Comparison of ENCODE assay signal across 15 cellular contexts in genomic region chr4:39998659-39999345, GRCh38. TPM values are rescaled to one million over a fixed set of nuclear protein-coding genes. Genes with fewer than 3 reads are reported as not detected.
DNase-seq lines count a peak whose midpoint lies in the region; ATAC-seq and TF ChIP-seq lines count a peak whose summit lies in the region.
"Had no signal": no experiment of that assay in that cellular context is flagged by ENCODE, and none has a peak within 500 bp of the region (broad histone marks: within the 10 kb centered on the region; RNA-seq: fewer than 3 reads in every experiment).

No MANE protein-coding gene starts in this region.

- H3K18ac ChIP-seq in mesendoderm (ENCODE audit: low read length): no peak overlapping the region

- peaks cover 4% of the 10 kb centered on the region for H3K9me3 ChIP-seq in HAP-1

- no peak overlapping the region for H2AK5ac ChIP-seq in mesendoderm (ENCODE audit: low read length)

- no peaks in the 10 kb centered on the region for H3K4me1 Mint-ChIP-seq in type B pancreatic cell (ENCODE audit: unreplicated experiment)
- H3K4me1 Mint-ChIP-seq: CD4-positive, CD25-positive, alpha-beta regulatory T cell had no signal

- H3K79me1 ChIP-seq in mesendoderm (ENCODE audit: low read length): no peaks in the 10 kb centered on the region

- no peak overlapping the region for H4K5ac ChIP-seq in mesendoderm (ENCODE audit: low read length)

- DNase-seq in HAP-1 (ENCODE audit: low spot score in 2 of 2): peak; percentile 73 to 93
- peak; percentile 9 for DNase-seq in cerebellar cortex (ENCODE audit: low spot score)
- DNase-seq in mesendoderm: peak; percentile 86
- no peak for DNase-seq in type B pancreatic cell (ENCODE audit: extremely low spot score, unreplicated experiment)
- DNase-seq in stimulated activated CD8-positive, alpha-beta memory T cell treated with anti-CD3 and anti-CD28 coated beads, Interleukin-4, amount 100 ng/mL, for 48 hours: no peak
- DNase-seq: AML-193; CD4-positive, CD25-positive, alpha-beta regulatory T cell; DMS79 treated with DMSO at 0.1 percent for 48 hours; GF-D8; GM23248; NCI-H748 treated with DMSO at 0.1 percent for 48 hours had no signal

- H2BK5ac ChIP-seq in mesendoderm (ENCODE audit: low read length): no peak overlapping the region

- in situ Hi-C loops in HAP-1 (cut with MboI; ENCODE audit: low sequenced_read_pairs): no loop called here

- H3K27me3 ChIP-seq in HAP-1 (ENCODE audit: low read depth) (no peaks in the 10 kb centered on the region), mesendoderm (ENCODE audit: insufficient read depth, low read length, poor library complexity) (no peaks in the 10 kb centered on the region)

- H3K4me2 ChIP-seq in mesendoderm (ENCODE audit: low read length): no peak overlapping the region

- H3K4ac ChIP-seq in mesendoderm (ENCODE audit: low read depth, low read length): no peak overlapping the region

- no CpG with 5 or more reads among the region's 8 CpGs for WGBS in mesendoderm (ENCODE audit: extremely low coverage, insufficient coverage, low lambda C conversion rate)

- H4K8ac ChIP-seq in mesendoderm (ENCODE audit: low read depth, low read length): no peak overlapping the region

- H3K23ac ChIP-seq in mesendoderm (ENCODE audit: low read length): no peak overlapping the region

- H3K79me2 ChIP-seq in mesendoderm (ENCODE audit: control insufficient read depth, insufficient read depth, low read length): no peaks in the 10 kb centered on the region

- no peaks in the 10 kb centered on the region for H3K36me3 Mint-ChIP-seq in type B pancreatic cell
- H3K36me3 Mint-ChIP-seq: CD4-positive, CD25-positive, alpha-beta regulatory T cell had no signal

- H3K4me1 ChIP-seq in HAP-1 (peaks cover 14% of the 10 kb centered on the region), mesendoderm (ENCODE audit: control insufficient read depth, low read depth, low read length) (no peaks in the 10 kb centered on the region)

- H3K9me3 Mint-ChIP-seq in type B pancreatic cell: no peaks in the 10 kb centered on the region
- H3K9me3 Mint-ChIP-seq: CD4-positive, CD25-positive, alpha-beta regulatory T cell had no signal

- no peak overlapping the region for H3K27ac ChIP-seq in mesendoderm (ENCODE audit: low read depth, low read length)
- H3K27ac ChIP-seq: GM23248 had no signal

- peak overlapping the region; percentile 55 for H3K27ac Mint-ChIP-seq in type B pancreatic cell

- no peak overlapping the region for H3K4me3 Mint-ChIP-seq in type B pancreatic cell

- TF ChIP-seq CTCF in type B pancreatic cell (conservative IDR thresholded peaks at IDR 0.05): no peak

- H2BK15ac ChIP-seq in mesendoderm (replicated peaks; ENCODE audit: low read depth): no peak overlapping the region

- H3K36me3 ChIP-seq in HAP-1 (replicated peaks): no peaks in the 10 kb centered on the region
- no peaks in the 10 kb centered on the region for H3K36me3 ChIP-seq in mesendoderm (ENCODE audit: control insufficient read depth, insufficient read depth, low read length)

- no peak overlapping the region for H3K56ac ChIP-seq in mesendoderm (ENCODE audit: low read length)

- H3K9ac ChIP-seq in mesendoderm (ENCODE audit: low read length): no peak overlapping the region
- H3K9ac ChIP-seq: GM23248 had no signal

- no peak overlapping the region for H2BK120ac ChIP-seq in mesendoderm (ENCODE audit: low read depth, low read length)

- H3K27me3 Mint-ChIP-seq in type B pancreatic cell: no peaks in the 10 kb centered on the region
- H3K27me3 Mint-ChIP-seq: CD4-positive, CD25-positive, alpha-beta regulatory T cell had no signal

- no peak for ATAC-seq in HG02642 (IDR thresholded peaks at IDR 0.05; ENCODE audit: poor library complexity, unreplicated experiment)
- no peak for ATAC-seq in esophagus mucosa
- ATAC-seq: Panc1, Right ventricle myocardium inferior had no signal

- H3K4me3 ChIP-seq in HAP-1 (no peak overlapping the region), mesendoderm (ENCODE audit: low read length) (no peak overlapping the region)
- H3K4me3 ChIP-seq: GM23248 had no signal

RNA-seq across cellular contexts. Expression of gene PDS5A, which starts 21.1 kb away (rescaled TPM):
- 34.7 TPM for polyA plus RNA-seq in mesendoderm (2013, experiment 1 of 2)
- polyA plus RNA-seq in mesendoderm (2013, experiment 2 of 2): 34.2 TPM
- total RNA-seq in type B pancreatic cell (ENCODE audit: low replicate concordance) (67.1 and 73.3 TPM in 2 replicates), esophagus mucosa (49.7 TPM)

RNA-seq across cellular contexts. Expression of gene N4BP2, which starts 57.8 kb away (rescaled TPM):
- 23.9 TPM for polyA plus RNA-seq in mesendoderm (2013, experiment 1 of 2)
- polyA plus RNA-seq in mesendoderm (2013, experiment 2 of 2): 23.1 TPM
- total RNA-seq in type B pancreatic cell (ENCODE audit: low replicate concordance): 23.5 and 33.0 TPM in 2 replicates
- 8.1 TPM for total RNA-seq in esophagus mucosa

Comparison
In these comparisons a context has a peak if more than half of its experiments do, and no peak if none do; other contexts are left out.
1. DNase-seq: peak in HAP-1 (2 of 2), cerebellar cortex (single experiment) and mesendoderm (single experiment); none in type B pancreatic cell (single experiment) and stimulated activated CD8-positive, alpha-beta memory T cell treated with anti-CD3 and anti-CD28 coated beads, Interleukin-4, amount 100 ng/mL, for 48 hours (single experiment).